Comparison of ENCODE assay signal across 19 cellular contexts in the genomic region with DNA sequence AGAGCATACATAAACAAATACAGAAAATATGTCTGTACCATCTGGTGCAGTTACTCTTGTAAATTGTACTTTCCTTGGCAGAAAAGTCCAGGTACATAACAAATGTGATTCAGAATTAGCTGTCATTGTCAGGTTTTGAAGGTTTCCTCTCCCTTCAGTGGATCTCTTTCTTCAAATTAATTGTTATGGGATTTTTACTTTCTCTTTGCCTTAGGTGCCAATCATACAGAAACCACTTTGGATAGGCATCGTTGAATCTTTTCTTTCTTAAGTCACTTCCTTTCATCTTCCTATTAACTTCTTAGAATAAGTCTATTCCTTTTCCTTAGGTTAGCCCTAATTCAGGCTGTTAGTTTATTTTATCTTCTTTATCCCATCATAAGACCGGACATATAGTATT.
"Had no signal": no experiment of that assay in that cellular context is flagged by ENCODE, and none has a peak within 500 bp of the region (broad histone marks: within the 10 kb centered on the region; RNA-seq: fewer than 3 reads in every experiment).

No MANE protein-coding gene starts in this region.

- H3K27me3 ChIP-seq: MG63 had no signal

- H3K9ac ChIP-seq: SK-N-SH had no signal

- H3K36me3 ChIP-seq: MG63 had no signal

- H3K27ac ChIP-seq: RWPE1 had no signal

- H3K4me2 ChIP-seq: SK-N-SH had no signal

- DNase-seq: KBM-7; MG63; NCI-H1092 treated with DMSO at 0.1 percent for 48 hours; NCI-H1436; NCI-H187; NCI-H2029; NCI-H2171; NCI-H226; NCI-H446; NCI-H510A; NCI-H524 treated with DMSO at 0.1 percent for 48 hours; NCI-H69; NCI-H774; NK-92 treated with Interleukin-12 subunit alpha and Interleukin-12 subunit beta, amount 100 ng/mL, for 24 hours; SHP77; SK-N-SH; SW 1271; T-cell had no signal

- H3K9me2 ChIP-seq: SK-N-SH had no signal

- H3K4me3 ChIP-seq: MG63 had no signal

- H3K9me3 ChIP-seq: MG63, SK-N-SH had no signal
